ENCODE assay signal across 24 cellular contexts in the genomic region with DNA sequence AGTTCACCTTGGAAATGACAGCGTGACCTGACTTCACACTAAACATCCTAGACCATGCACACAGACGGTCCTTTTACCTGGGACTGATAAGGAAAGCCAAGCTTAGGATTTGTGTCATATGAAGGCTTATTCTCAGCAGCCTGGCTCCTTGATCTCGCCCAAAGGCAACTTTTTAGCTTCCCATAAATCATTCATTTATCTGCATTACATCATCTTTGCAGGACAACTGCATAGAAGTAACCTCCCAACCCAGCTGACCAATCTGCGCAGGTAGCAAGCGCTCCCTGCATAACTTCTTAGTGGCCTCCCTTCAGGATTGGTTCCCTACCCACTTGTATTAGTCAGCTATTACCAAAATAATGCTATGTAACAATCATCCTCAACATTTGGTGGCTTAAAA.
"Had no signal": no experiment of that assay in that cellular context is flagged by ENCODE, and none has a peak within 500 bp of the region (broad histone marks: within the 10 kb centered on the region; RNA-seq: fewer than 3 reads in every experiment).

No MANE protein-coding gene starts in this region.

- H3K27ac ChIP-seq: brain microvascular endothelial cell, cardiac muscle cell, RWPE1, SJCRH30, VCaP had no signal

- H3K9me3 ChIP-seq: SJCRH30, SK-N-SH had no signal

- H3K4me3 Mint-ChIP-seq: activated CD4-positive, alpha-beta T cell treated with anti-CD3 and anti-CD28 coated beads for 36 hours; activated CD8-positive, alpha-beta T cell treated with anti-CD3 and anti-CD28 coated beads for 36 hours; activated naive CD4-positive, alpha-beta T cell treated with anti-CD3 and anti-CD28 coated beads, Interleukin-2, amount 50 U/mL, for 24 hours; activated naive CD8-positive, alpha-beta T cell treated with anti-CD3 and anti-CD28 coated beads, Interleukin-2, amount 50 U/mL, for 24 hours had no signal

- DNase-seq: activated CD4-positive, alpha-beta T cell treated with anti-CD3 and anti-CD28 coated beads for 36 hours; activated CD8-positive, alpha-beta memory T cell treated with anti-CD3 and anti-CD28 coated beads, Interleukin-2, amount 50 U/mL, for 48 hours; activated CD8-positive, alpha-beta T cell treated with anti-CD3 and anti-CD28 coated beads for 36 hours; activated naive CD8-positive, alpha-beta T cell treated with anti-CD3 and anti-CD28 coated beads, Interleukin-2, amount 50 U/mL, for 24 hours; activated T-cell treated with anti-CD3 and anti-CD28 coated beads, Interleukin-2, amount 50 U/mL, for 1 hour; amniotic stem cell; brain microvascular endothelial cell; Kasumi-1; KBM-7; NCI-H1048; NCI-H146; NCI-H2029; NCI-H345; NCI-H510A; NCI-H526 treated with DMSO at 0.1 percent for 48 hours; OCI-M1; Right ventricle myocardium superior; SJCRH30; SK-N-SH; T-helper 1 cell had no signal

- H3K9me3 Mint-ChIP-seq: activated CD8-positive, alpha-beta T cell treated with anti-CD3 and anti-CD28 coated beads for 36 hours; activated naive CD4-positive, alpha-beta T cell treated with anti-CD3 and anti-CD28 coated beads, Interleukin-2, amount 50 U/mL, for 24 hours; activated naive CD8-positive, alpha-beta T cell treated with anti-CD3 and anti-CD28 coated beads, Interleukin-2, amount 50 U/mL, for 24 hours had no signal

- H3K36me3 ChIP-seq: brain microvascular endothelial cell, cardiac muscle cell, SJCRH30 had no signal

- H3K27me3 ChIP-seq: brain microvascular endothelial cell, cardiac muscle cell, SJCRH30 had no signal

- H3K4me3 ChIP-seq: cardiac muscle cell, SJCRH30 had no signal

- H3K27ac Mint-ChIP-seq: activated CD4-positive, alpha-beta T cell treated with anti-CD3 and anti-CD28 coated beads for 36 hours; activated CD8-positive, alpha-beta T cell treated with anti-CD3 and anti-CD28 coated beads for 36 hours; activated naive CD8-positive, alpha-beta T cell treated with anti-CD3 and anti-CD28 coated beads, Interleukin-2, amount 50 U/mL, for 24 hours had no signal

- H3K4me1 ChIP-seq: SJCRH30 had no signal
